In genomic region chr14:64279719-64280668, GRCh38 we compare ENCODE assay signal across 15 cellular contexts. TPM values are rescaled to one million over a fixed set of nuclear protein-coding genes. Genes with fewer than 3 reads are reported as not detected.
A peak's percentile ranks its signal among the peaks of the same experiment; 100 is the strongest.
DNase-seq lines count a peak whose midpoint lies in the region; ATAC-seq lines count a peak whose summit lies in the region.
"Had no signal": no experiment of that assay in that cellular context is flagged by ENCODE, and none has a peak within 500 bp of the region (broad histone marks: within the 10 kb centered on the region; RNA-seq: fewer than 3 reads in every experiment).

No MANE protein-coding gene starts in this region.

- DNase-seq in COLO829 (ENCODE audit: low spot score) (peak; percentile 77), LoVo (ENCODE audit: low spot score) (peak; percentile 7), myocyte (ENCODE audit: low read depth) (peak; percentile 39), NAMALWA (ENCODE audit: low spot score) (no peak), NCI-H2081 (lab: John Stamatoyannopoulos, UW) (no peak), NCI-H1694 treated with DMSO at 0.1 percent for 48 hours (lab: John Stamatoyannopoulos, UW) (no peak)
- DNase-seq in activated naive CD4-positive, alpha-beta T cell treated with anti-CD3 and anti-CD28 coated beads, Interleukin-2, amount 50 U/mL, for 72 hours (ENCODE audit: low spot score in 2 of 2): no peak
- DNase-seq: GF-D8, left ventricle myocardium inferior, NCI-H2029, occipital lobe, upper lobe of left lung had no signal

- no peak overlapping the region for H3K27ac Mint-ChIP-seq in activated naive CD4-positive, alpha-beta T cell treated with anti-CD3 and anti-CD28 coated beads, Interleukin-2, amount 50 U/mL, for 72 hours
- H3K27ac Mint-ChIP-seq: B cell had no signal

- ATAC-seq in activated naive CD4-positive, alpha-beta T cell treated with anti-CD3 and anti-CD28 coated beads, Interleukin-2, amount 50 U/mL, for 72 hours: peak; percentile 88 to 97
- no peak for ATAC-seq in GM21526 (IDR thresholded peaks at IDR 0.05; ENCODE audit: low FRiP score, unreplicated experiment)

- H3K9me3 Mint-ChIP-seq in activated naive CD4-positive, alpha-beta T cell treated with anti-CD3 and anti-CD28 coated beads, Interleukin-2, amount 50 U/mL, for 72 hours: no peaks in the 10 kb centered on the region

- no peaks in the 10 kb centered on the region for H3K36me3 Mint-ChIP-seq in activated naive CD4-positive, alpha-beta T cell treated with anti-CD3 and anti-CD28 coated beads, Interleukin-2, amount 50 U/mL, for 72 hours

RNA-seq across cellular contexts. Expression of gene ESR2, which starts 14.2 kb away (rescaled TPM):
- under 1 TPM; 0.14 to 0.39 TPM for total RNA-seq in activated naive CD4-positive, alpha-beta T cell treated with anti-CD3 and anti-CD28 coated beads, Interleukin-2, amount 50 U/mL, for 72 hours
- 0.16 and 0.43 TPM in 2 replicates for total RNA-seq in myocyte
- 0.01 TPM for polyA plus RNA-seq in myocyte (2012)
- total RNA-seq: HT-29 had no signal

Comparison
In these comparisons a context has a peak if more than half of its experiments do, and no peak if none do; other contexts are left out.
1. DNase-seq: peak in COLO829 (single experiment), LoVo (single experiment) and myocyte (single experiment); none in activated naive CD4-positive, alpha-beta T cell treated with anti-CD3 and anti-CD28 coated beads, Interleukin-2, amount 50 U/mL, for 72 hours (0 of 2), NAMALWA (single experiment), NCI-H2081 (0 of 2) and NCI-H1694 treated with DMSO at 0.1 percent for 48 hours (single experiment).